In genomic region chr11:78292109-78292803, GRCh38 we compare ENCODE assay signal across 15 cellular contexts.
DNase-seq lines count a peak whose midpoint lies in the region; ATAC-seq and TF ChIP-seq lines count a peak whose summit lies in the region.
"Had no signal": no experiment of that assay in that cellular context is flagged by ENCODE, and none has a peak within 500 bp of the region (broad histone marks: within the 10 kb centered on the region; RNA-seq: fewer than 3 reads in every experiment).

No MANE protein-coding gene starts in this region.

- no peaks in the 10 kb centered on the region for H3K36me3 ChIP-seq in left ventricle myocardium inferior
- H3K36me3 ChIP-seq: HAP-1, prostate gland had no signal

- peak; percentile 12 for TF ChIP-seq POLR2A in NB4 (IDR thresholded peaks at IDR 0.05; ENCODE audit: extremely low read depth, insufficient read length)

- H3K27me3 Mint-ChIP-seq in activated T-helper 1 cell treated with anti-CD3 and anti-CD28 coated beads, Interleukin-12 subunit alpha, Interleukin-12 subunit beta, Interleukin-2, Interleukin-4 antibody, amounts not matched to agents 30 ng/mL and 10 ng/mL and 1 ng/mL, durations not matched to agents 14 hours and 24 hours and 36 hours (ENCODE audit: insufficient read depth), result no peaks in the 10 kb centered on the region
- peaks cover 2 to 7% of the 10 kb centered on the region in 2 donors for H3K27me3 Mint-ChIP-seq in natural killer cell treated with Interleukin-12 subunit alpha and Interleukin-12 subunit beta and Interleukin-15 and Interleukin-18, amount 100 ng/mL, for 72 hours

- H3K27ac Mint-ChIP-seq in activated T-helper 1 cell treated with anti-CD3 and anti-CD28 coated beads, Interleukin-12 subunit alpha, Interleukin-12 subunit beta, Interleukin-2, Interleukin-4 antibody, amounts not matched to agents 30 ng/mL and 10 ng/mL and 1 ng/mL, durations not matched to agents 14 hours and 24 hours and 36 hours, result peak overlapping the region; percentile 83
- H3K27ac Mint-ChIP-seq in natural killer cell treated with Interleukin-12 subunit alpha and Interleukin-12 subunit beta and Interleukin-15 and Interleukin-18, amount 100 ng/mL, for 72 hours, result peak overlapping the region; percentile 15 to 63
- H3K27ac Mint-ChIP-seq: WTC11 had no signal

- intact Hi-C loops in activated T-helper 1 cell treated with anti-CD3 and anti-CD28 coated beads, Interleukin-12 subunit alpha, Interleukin-12 subunit beta, Interleukin-2, Interleukin-4 antibody, amounts not matched to agents 30 ng/mL and 10 ng/mL and 1 ng/mL, durations not matched to agents 14 hours and 24 hours and 36 hours (cut with micrococcal nuclease), result loop anchor here (1.0 to 5.0 kb wide), 8 partner anchors 21 to 270 kb away; partner anchors contain the start of genes ALG8, GAB2, KCTD21 and USP35
- intact Hi-C loops in left ventricle myocardium inferior (cut with micrococcal nuclease), result no loop called here

- H3K9me3 Mint-ChIP-seq in activated T-helper 1 cell treated with anti-CD3 and anti-CD28 coated beads, Interleukin-12 subunit alpha, Interleukin-12 subunit beta, Interleukin-2, Interleukin-4 antibody, amounts not matched to agents 30 ng/mL and 10 ng/mL and 1 ng/mL, durations not matched to agents 14 hours and 24 hours and 36 hours, result peaks cover 43% of the 10 kb centered on the region
- H3K9me3 Mint-ChIP-seq in natural killer cell treated with Interleukin-12 subunit alpha and Interleukin-12 subunit beta and Interleukin-15 and Interleukin-18, amount 100 ng/mL, for 72 hours, result peaks cover 3% of the 10 kb centered on the region

- peaks cover 61% of the 10 kb centered on the region for H3K4me1 Mint-ChIP-seq in activated T-helper 1 cell treated with anti-CD3 and anti-CD28 coated beads, Interleukin-12 subunit alpha, Interleukin-12 subunit beta, Interleukin-2, Interleukin-4 antibody, amounts not matched to agents 30 ng/mL and 10 ng/mL and 1 ng/mL, durations not matched to agents 14 hours and 24 hours and 36 hours (ENCODE audit: low read depth)
- peaks cover 19 to 21% of the 10 kb centered on the region in 2 donors for H3K4me1 Mint-ChIP-seq in natural killer cell treated with Interleukin-12 subunit alpha and Interleukin-12 subunit beta and Interleukin-15 and Interleukin-18, amount 100 ng/mL, for 72 hours (ENCODE audit: low read depth in 2 of 2)
- H3K4me1 Mint-ChIP-seq: WTC11 had no signal

- peak overlapping the region; percentile 38 for H3K4me3 Mint-ChIP-seq in activated T-helper 1 cell treated with anti-CD3 and anti-CD28 coated beads, Interleukin-12 subunit alpha, Interleukin-12 subunit beta, Interleukin-2, Interleukin-4 antibody, amounts not matched to agents 30 ng/mL and 10 ng/mL and 1 ng/mL, durations not matched to agents 14 hours and 24 hours and 36 hours
- no peak overlapping the region for H3K4me3 Mint-ChIP-seq in natural killer cell treated with Interleukin-12 subunit alpha and Interleukin-12 subunit beta and Interleukin-15 and Interleukin-18, amount 100 ng/mL, for 72 hours
- H3K4me3 Mint-ChIP-seq: WTC11 had no signal

- TF ChIP-seq CTCF in NB4 (IDR thresholded peaks at IDR 0.05; ENCODE audit: low read depth, low read length) (no peak), left ventricle myocardium inferior (IDR thresholded peaks at IDR 0.05; ENCODE audit: borderline replicate concordance) (no peak)

- peaks cover 37% of the 10 kb centered on the region for H3K36me3 Mint-ChIP-seq in activated T-helper 1 cell treated with anti-CD3 and anti-CD28 coated beads, Interleukin-12 subunit alpha, Interleukin-12 subunit beta, Interleukin-2, Interleukin-4 antibody, amounts not matched to agents 30 ng/mL and 10 ng/mL and 1 ng/mL, durations not matched to agents 14 hours and 24 hours and 36 hours (ENCODE audit: low read depth)
- peaks cover 5% of the 10 kb centered on the region for H3K36me3 Mint-ChIP-seq in natural killer cell treated with Interleukin-12 subunit alpha and Interleukin-12 subunit beta and Interleukin-15 and Interleukin-18, amount 100 ng/mL, for 72 hours
- H3K36me3 Mint-ChIP-seq: WTC11 had no signal

- H3K27ac ChIP-seq in left ventricle myocardium inferior (replicated peaks), result no peak overlapping the region
- H3K27ac ChIP-seq: prostate gland had no signal

- peaks cover 9% of the 10 kb centered on the region for H3K9me3 ChIP-seq in left ventricle myocardium inferior (replicated peaks)
- H3K9me3 ChIP-seq: prostate gland had no signal

- H3K4me1 ChIP-seq in left ventricle myocardium inferior, result peaks cover 26% of the 10 kb centered on the region
- H3K4me1 ChIP-seq: HAP-1, prostate gland had no signal

- DNase-seq in GF-D8 (lab: John Stamatoyannopoulos, UW) (peak; percentile 98), NB4 (ENCODE audit: low read depth) (peak; percentile 98), left ventricle myocardium inferior (no peak)
- DNase-seq in activated T-helper 1 cell treated with anti-CD3 and anti-CD28 coated beads, Interleukin-12 subunit alpha, Interleukin-12 subunit beta, Interleukin-2, Interleukin-4 antibody, amounts not matched to agents 30 ng/mL and 10 ng/mL and 1 ng/mL, durations not matched to agents 14 hours and 24 hours and 36 hours (ENCODE audit: low spot score), result peak; percentile 63
- no peak for DNase-seq in natural killer cell treated with Interleukin-12 subunit alpha and Interleukin-12 subunit beta and Interleukin-15 and Interleukin-18, amount 100 ng/mL, for 72 hours (ENCODE audit: low spot score)
- no peak for DNase-seq in stimulated activated naive CD4-positive, alpha-beta T cell treated with Interleukin-2 at 50 U/mL for 16 hours (lab: John Stamatoyannopoulos, UW)
- DNase-seq: anterior cingulate cortex; KG1; RPMI8226; stimulated activated CD4-positive, alpha-beta T cell treated with anti-CD3 and anti-CD28 coated beads, Interleukin-4, amount 100 ng/mL, for 1 hour had no signal

- no peak overlapping the region for H3K4me3 ChIP-seq in NB4 (ENCODE audit: low read depth, low read length)
- H3K4me3 ChIP-seq in left ventricle myocardium inferior, result no peak overlapping the region
- H3K4me3 ChIP-seq: GM12878, HAP-1, prostate gland had no signal

- H3K27me3 ChIP-seq in left ventricle myocardium inferior (ENCODE audit: low read depth), result no peaks in the 10 kb centered on the region

- ATAC-seq in natural killer cell treated with Interleukin-12 subunit alpha and Interleukin-12 subunit beta and Interleukin-15 and Interleukin-18, amount 100 ng/mL, for 72 hours, result peak in 1 of 2 donors; percentile 66
- ATAC-seq in GM21390 (IDR thresholded peaks at IDR 0.05; ENCODE audit: unreplicated experiment), result no peak
- ATAC-seq: GM12878, WTC11 had no signal

Comparison
In these comparisons a context has a peak if more than half of its experiments do, and no peak if none do; other contexts are left out.
1. DNase-seq: peak in GF-D8 (single experiment), NB4 (single experiment) and activated T-helper 1 cell treated with anti-CD3 and anti-CD28 coated beads, Interleukin-12 subunit alpha, Interleukin-12 subunit beta, Interleukin-2, Interleukin-4 antibody, amounts not matched to agents 30 ng/mL and 10 ng/mL and 1 ng/mL, durations not matched to agents 14 hours and 24 hours and 36 hours (single experiment); none in natural killer cell treated with Interleukin-12 subunit alpha and Interleukin-12 subunit beta and Interleukin-15 and Interleukin-18, amount 100 ng/mL, for 72 hours (single experiment), left ventricle myocardium inferior (single experiment) and stimulated activated naive CD4-positive, alpha-beta T cell treated with Interleukin-2 at 50 U/mL for 16 hours (single experiment).